8 cellular contexts compared by ENCODE assay signal in genomic region chr15:60396560-60396963, GRCh38. TPM values are rescaled to one million over a fixed set of nuclear protein-coding genes. Genes with fewer than 3 reads are reported as not detected.
A peak's percentile ranks its signal among the peaks of the same experiment; 100 is the strongest.
DNase-seq lines count a peak whose midpoint lies in the region; TF ChIP-seq lines count a peak whose summit lies in the region.

No MANE protein-coding gene starts in this region.

- TF ChIP-seq EP300 in sigmoid colon (IDR thresholded peaks at IDR 0.05), result no peak

- WGBS in sigmoid colon, 2 donors, result 8 to 41% methylated on average over 5 of the region's 5 CpGs

- H3K4me3 ChIP-seq in GM08714 (ENCODE audit: low read length), result peak overlapping the region; percentile 92; the same call in 1 of the 2 replicates
- H3K4me3 ChIP-seq in SJSA1, result peak overlapping the region; percentile 83
- H3K4me3 ChIP-seq in sigmoid colon, result peak overlapping the region; percentile 78 to 99 (median 96)

- DNase-seq in SJSA1 (ENCODE audit: low read depth in 1 of 2, low spot score in 2 of 2) (peak; percentile 48 to 53), fibroblast of gingiva (ENCODE audit: low read depth) (peak; percentile 29), sigmoid colon (no peak), epidermal melanocyte (ENCODE audit: insufficient read length, low spot score) (no peak), cortex of kidney (lab: John Stamatoyannopoulos, UW) (no peak), HuH-7 (ENCODE audit: low spot score) (no peak)
- DNase-seq in NK-92 treated with Interleukin-12 subunit alpha and Interleukin-12 subunit beta, amount 100 ng/mL, for 24 hours (lab: John Stamatoyannopoulos, UW), result no peak

- H3K27me3 ChIP-seq in SJSA1 (replicated peaks) (no peaks in the 10 kb centered on the region), sigmoid colon (no peaks in the 10 kb centered on the region)

- H3K27ac ChIP-seq in SJSA1 (peak overlapping the region; percentile 99), sigmoid colon (peak overlapping the region; percentile 95 to 99 (median 98))

- no peak for TF ChIP-seq POLR2A in sigmoid colon (IDR thresholded peaks at IDR 0.05)

- no peak for TF ChIP-seq CTCF in sigmoid colon (IDR thresholded peaks at IDR 0.05)

- H3K9me3 ChIP-seq in SJSA1 (replicated peaks) (no peaks in the 10 kb centered on the region), sigmoid colon (no peaks in the 10 kb centered on the region)

- intact Hi-C loops in sigmoid colon (cut with DNase I), result no loop called here

- H3K36me3 ChIP-seq in SJSA1 (peaks cover 59% of the 10 kb centered on the region), sigmoid colon (no peaks in the 10 kb centered on the region)

- H3K4me1 ChIP-seq in SJSA1 (replicated peaks), result peaks cover 77% of the 10 kb centered on the region
- peaks cover 3 to 60% (median 51%) of the 10 kb centered on the region in 4 donors for H3K4me1 ChIP-seq in sigmoid colon

RNA-seq across cellular contexts. Expression of gene ANXA2, which starts 1.2 kb away (rescaled TPM):
- total RNA-seq in SJSA1 (2014; rRNA removed; shearing (Covaris generic)), result 3,394 and 3,434 TPM in 2 replicates
- total RNA-seq in sigmoid colon, result 100 to 1,000 TPM; 157 to 366 (median 214) TPM
- 1,000 to 10,000 TPM in 2 of 3 donors, 100 to 1,000 TPM in 1; 900 to 3,307 (median 1,912) TPM for polyA plus RNA-seq in sigmoid colon

Comparison
In these comparisons a context has a peak if more than half of its experiments do, and no peak if none do; other contexts are left out.
1. DNase-seq: peak in SJSA1 (2 of 2) and fibroblast of gingiva (single experiment); none in sigmoid colon (single experiment), NK-92 treated with Interleukin-12 subunit alpha and Interleukin-12 subunit beta, amount 100 ng/mL, for 24 hours (single experiment), epidermal melanocyte (single experiment), cortex of kidney (single experiment) and HuH-7 (single experiment).
2. Peak in every context shown above with its lines, with median percentiles within 50 percentile points of each other: H3K4me3 ChIP-seq.